ENCODE assay signal across 8 cellular contexts in the genomic region with DNA sequence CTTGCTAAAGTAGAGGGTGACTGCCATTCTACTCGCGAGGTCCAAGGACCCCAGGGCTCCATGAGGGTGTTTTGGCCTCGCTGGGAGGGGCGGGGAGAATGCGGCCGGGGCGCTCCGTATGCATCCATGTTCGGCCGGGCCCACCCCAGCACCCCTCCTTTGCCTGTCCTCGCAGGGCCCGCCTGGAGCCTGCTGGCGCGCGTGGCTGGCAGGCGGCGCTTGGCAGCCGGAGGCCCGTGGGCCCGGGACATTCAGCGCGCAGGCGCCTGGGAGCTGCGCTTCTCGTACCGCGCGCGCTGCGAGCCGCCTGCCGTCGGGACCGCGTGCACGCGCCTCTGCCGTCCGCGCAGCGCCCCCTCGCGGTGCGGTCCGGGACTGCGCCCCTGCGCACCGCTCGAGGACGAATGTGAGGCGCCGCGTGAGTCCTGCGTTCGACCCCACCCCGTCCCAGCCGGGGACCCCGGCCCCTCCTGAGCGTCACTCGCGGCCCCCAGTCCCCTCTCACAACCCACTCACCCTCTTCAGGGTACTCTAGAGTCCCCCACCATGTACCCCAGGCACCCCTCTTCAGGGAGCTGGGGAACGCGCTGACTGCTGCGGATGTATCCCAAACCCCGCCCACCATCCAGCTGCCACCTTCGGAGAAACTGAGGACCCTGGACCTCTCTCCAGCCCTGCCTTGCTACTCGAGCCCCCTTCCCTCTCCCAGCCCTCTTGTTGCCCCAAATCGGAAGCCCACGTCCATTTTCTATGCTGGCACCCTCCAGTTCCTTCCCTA. TPM values are rescaled to one million over a fixed set of nuclear protein-coding genes. Genes with fewer than 3 reads are reported as not detected.
A peak's percentile ranks its signal among the peaks of the same experiment; 100 is the strongest.
DNase-seq lines count a peak whose midpoint lies in the region; ATAC-seq and TF ChIP-seq lines count a peak whose summit lies in the region.

No MANE protein-coding gene starts in this region.

- H3K4me1 Mint-ChIP-seq in CD4-positive, alpha-beta memory T cell: peaks cover 24 to 65% (median 33%) of the 10 kb centered on the region in 4 donors

- DNase-seq in CD4-positive, alpha-beta memory T cell: peak; percentile 72 to 82 (median 81)
- peak; percentile 44 for DNase-seq in KG1 (lab: John Stamatoyannopoulos, UW)
- DNase-seq in cardiac fibroblast (ENCODE audit: low read depth in 2 of 2): peak; percentile 74 to 79
- DNase-seq in right lobe of liver: peak; percentile 61 to 69 (median 61)
- peak; percentile 34 to 55 for DNase-seq in stimulated activated CD8-positive, alpha-beta memory T cell treated with anti-CD3 and anti-CD28 coated beads, Interleukin-2, amount 100 ng/mL, for 1 hour (ENCODE audit: low read depth in 2 of 2)
- DNase-seq in NCI-H1105 (lab: John Stamatoyannopoulos, UW): no peak

- TF ChIP-seq CTCF in cardiac fibroblast (IDR thresholded peaks at IDR 0.05; ENCODE audit: low read depth, low read length) (peak; percentile 26), right lobe of liver (IDR thresholded peaks at IDR 0.05) (peak; percentile 59 to 77 (median 76))

- CTCF ChIA-PET in CD4-positive, alpha-beta memory T cell (lab: Charles Lee; ENCODE audit: partially characterized antibody): interaction anchor here (0.6 to 1.7 kb wide), 10 partner anchors 8 to 105 kb away, joined by 3 to 19 read pairs (median 3); partner anchors contain the start of gene EID2B

- no peak overlapping the region for H3K4me3 ChIP-seq in CD4-positive, alpha-beta memory T cell (ENCODE audit: low read length in 2 of 2)
- H3K4me3 ChIP-seq in cardiac fibroblast (replicated peaks in 1 of 2; ENCODE audit: low read depth in 2 of 2, low read length in 2 of 2) (no peak overlapping the region), right lobe of liver (no peak overlapping the region)

- intact Hi-C loops in CD4-positive, alpha-beta memory T cell (cut with micrococcal nuclease): loop anchor here (1.0 kb wide), 1 partner anchor 63 kb away; no protein-coding TSS in a partner anchor
- intact Hi-C loops in right lobe of liver (cut with DNase I): no loop called here

- peaks cover 45 to 59% of the 10 kb centered on the region in 2 donors for H3K27me3 Mint-ChIP-seq in CD4-positive, alpha-beta memory T cell

- no peaks in the 10 kb centered on the region for H3K9me3 ChIP-seq in CD4-positive, alpha-beta memory T cell (ENCODE audit: control insufficient read depth in 1 of 2, low read length in 2 of 2)
- H3K9me3 ChIP-seq in right lobe of liver: no peaks in the 10 kb centered on the region

- peak overlapping the region in 4 of 8 donors; percentile 9 to 61 (median 40) for H3K4me3 Mint-ChIP-seq in CD4-positive, alpha-beta memory T cell

- 28% methylated on average over 11 of the region's 69 CpGs for WGBS in right lobe of liver (ENCODE audit: insufficient coverage, low coverage, low lambda C conversion rate, missing lambda C conversion rate)

- peaks cover 36% of the 10 kb centered on the region for H3K4me1 ChIP-seq in CD4-positive, alpha-beta memory T cell (ENCODE audit: insufficient read depth, low read length)
- H3K4me1 ChIP-seq in right lobe of liver: peaks cover 0 to 2% (median 0%) of the 10 kb centered on the region in 4 donors

- peak; percentile 57 to 58 for ATAC-seq in activated CD4-positive, CD25-positive, alpha-beta regulatory T cell treated with anti-CD3 and anti-CD28 coated beads, Interleukin-2, amount 50 U/mL, for 24 hours
- ATAC-seq in right lobe of liver: peak; percentile 77 to 94 (median 82)
- ATAC-seq in GM21381 (IDR thresholded peaks at IDR 0.05; ENCODE audit: unreplicated experiment): no peak

- no peak overlapping the region for H3K27ac ChIP-seq in CD4-positive, alpha-beta memory T cell (ENCODE audit: low read depth, low read length)
- no peak overlapping the region for H3K27ac ChIP-seq in right lobe of liver

- no peaks in the 10 kb centered on the region for H3K36me3 ChIP-seq in CD4-positive, alpha-beta memory T cell (ENCODE audit: insufficient read depth, low read length)
- H3K36me3 ChIP-seq in right lobe of liver: no peaks in the 10 kb centered on the region

- TF ChIP-seq POLR2A in right lobe of liver (IDR thresholded peaks at IDR 0.05): no peak

- POLR2A ChIA-PET in CD4-positive, alpha-beta memory T cell (lab: Charles Lee; ENCODE audit: partially characterized antibody): interaction anchor here (0.6 to 1.7 kb wide), 8 partner anchors 30 to 91 kb away, joined by 3 to 6 read pairs (median 4); partner anchors contain the start of genes EID2, EID2B, RPS16 and SUPT5H

- peak overlapping the region in 2 of 7 donors; percentile 36 to 71 for H3K27ac Mint-ChIP-seq in CD4-positive, alpha-beta memory T cell

- peaks cover 34% of the 10 kb centered on the region for H3K27me3 ChIP-seq in CD4-positive, alpha-beta memory T cell (ENCODE audit: insufficient read depth, low read length)
- peaks cover 0 to 12% of the 10 kb centered on the region in 2 donors for H3K27me3 ChIP-seq in right lobe of liver

- peaks cover 0 to 1% (median 0%) of the 10 kb centered on the region in 8 donors for H3K9me3 Mint-ChIP-seq in CD4-positive, alpha-beta memory T cell

- no peaks in the 10 kb centered on the region for H3K36me3 Mint-ChIP-seq in CD4-positive, alpha-beta memory T cell

RNA-seq across cellular contexts. Expression of gene DLL3, which starts 4.1 kb away (rescaled TPM):
- total RNA-seq in CD4-positive, alpha-beta memory T cell: under 1 TPM in 1 of 2 experiments, not detected in 1; 0.14 TPM
- polyA plus RNA-seq in CD4-positive, alpha-beta memory T cell: under 1 TPM; 0.16 to 0.19 TPM
- total RNA-seq in right lobe of liver: not detected

RNA-seq across cellular contexts. Expression of gene SELENOV, which starts 12.1 kb away (rescaled TPM):
- total RNA-seq in CD4-positive, alpha-beta memory T cell: not detected
- polyA plus RNA-seq in CD4-positive, alpha-beta memory T cell: not detected
- total RNA-seq in right lobe of liver: not detected

RNA-seq across cellular contexts. Expression of gene TIMM50, which starts 22.2 kb away (rescaled TPM):
- 10 to 100 TPM; 47.2 to 49.6 TPM for total RNA-seq in CD4-positive, alpha-beta memory T cell
- 10 to 100 TPM; 39.1 to 50.4 TPM for polyA plus RNA-seq in CD4-positive, alpha-beta memory T cell
- 10 to 100 TPM; 28.1 to 48.1 (median 31.3) TPM for total RNA-seq in right lobe of liver

RNA-seq across cellular contexts. Expression of gene EID2B, which starts 29.8 kb away (rescaled TPM):
- total RNA-seq in CD4-positive, alpha-beta memory T cell: 1 to 10 TPM; 7.7 to 8.8 TPM
- polyA plus RNA-seq in CD4-positive, alpha-beta memory T cell: 1 to 10 TPM; 6.1 to 7.8 TPM
- under 1 TPM; 0.18 to 0.78 (median 0.46) TPM for total RNA-seq in right lobe of liver

RNA-seq across cellular contexts. Expression of gene EID2, which starts 37.1 kb away (rescaled TPM):
- total RNA-seq in CD4-positive, alpha-beta memory T cell: 10 to 100 TPM; 22.0 to 22.8 TPM
- polyA plus RNA-seq in CD4-positive, alpha-beta memory T cell: 10 to 100 TPM; 22.1 to 34.9 TPM
- 1 to 10 TPM; 4.3 to 7.6 (median 5.4) TPM for total RNA-seq in right lobe of liver
